ENCODE assay signal across 1 cellular context in genomic region chr9:109168170-109168569, GRCh38.
A peak's percentile ranks its signal among the peaks of the same experiment; 100 is the strongest.
TF ChIP-seq lines count a peak whose summit lies in the region.

No MANE protein-coding gene starts in this region.

TF ChIP-seq in HepG2, 621 proteins besides CTCF, POLR2A, EP300 and RAD21 (continued from another document and continues in another):
- TF ChIP-seq IRX3 (CRISPR knock-in tag; IDR thresholded peaks at IDR 0.05; ENCODE audit: borderline replicate concordance, low read depth): no peak
- TF ChIP-seq CBX2 (IDR thresholded peaks at IDR 0.05; ENCODE audit: low read depth, low read length): no peak
- TF ChIP-seq CBX2 (CRISPR knock-in tag; IDR thresholded peaks at IDR 0.05; ENCODE audit: low read depth): no peak
- TF ChIP-seq RFX3 (CRISPR knock-in tag; IDR thresholded peaks at IDR 0.05): no peak
- TF ChIP-seq ZNF430 (CRISPR knock-in tag; IDR thresholded peaks at IDR 0.05): no peak
- no peak for TF ChIP-seq ZNF775 (CRISPR knock-in tag; IDR thresholded peaks at IDR 0.05; ENCODE audit: borderline replicate concordance)
- TF ChIP-seq KLF12 (CRISPR knock-in tag; IDR thresholded peaks at IDR 0.05; ENCODE audit: borderline replicate concordance): no peak
- TF ChIP-seq HMGXB4 (CRISPR knock-in tag; IDR thresholded peaks at IDR 0.05; ENCODE audit: borderline replicate concordance in 1 of 2, low read depth in 1 of 2): no peak
- no peak for TF ChIP-seq ZNF614 (CRISPR knock-in tag; IDR thresholded peaks at IDR 0.05; ENCODE audit: borderline replicate concordance)
- no peak for TF ChIP-seq JARID2 (CRISPR knock-in tag; IDR thresholded peaks at IDR 0.05; ENCODE audit: insufficient replicate concordance)
- TF ChIP-seq SALL1 (CRISPR knock-in tag; IDR thresholded peaks at IDR 0.05): peak; percentile 24; the same call in 1 of the 2 replicates
- TF ChIP-seq ZSCAN12 (CRISPR knock-in tag; IDR thresholded peaks at IDR 0.05): no peak
- no peak for TF ChIP-seq ZNF776 (CRISPR knock-in tag; IDR thresholded peaks at IDR 0.05)
- no peak for TF ChIP-seq AGO1 (IDR thresholded peaks at IDR 0.05; ENCODE audit: low read depth, low read length, poor library complexity, severe bottlenecking)
- no peak for TF ChIP-seq TMF1 (CRISPR knock-in tag; IDR thresholded peaks at IDR 0.05; ENCODE audit: low read depth)
- TF ChIP-seq MYNN (CRISPR knock-in tag; IDR thresholded peaks at IDR 0.05; ENCODE audit: low read depth): no peak
- no peak for TF ChIP-seq ATM (IDR thresholded peaks at IDR 0.05; ENCODE audit: borderline replicate concordance)
- TF ChIP-seq, protein P1, sequence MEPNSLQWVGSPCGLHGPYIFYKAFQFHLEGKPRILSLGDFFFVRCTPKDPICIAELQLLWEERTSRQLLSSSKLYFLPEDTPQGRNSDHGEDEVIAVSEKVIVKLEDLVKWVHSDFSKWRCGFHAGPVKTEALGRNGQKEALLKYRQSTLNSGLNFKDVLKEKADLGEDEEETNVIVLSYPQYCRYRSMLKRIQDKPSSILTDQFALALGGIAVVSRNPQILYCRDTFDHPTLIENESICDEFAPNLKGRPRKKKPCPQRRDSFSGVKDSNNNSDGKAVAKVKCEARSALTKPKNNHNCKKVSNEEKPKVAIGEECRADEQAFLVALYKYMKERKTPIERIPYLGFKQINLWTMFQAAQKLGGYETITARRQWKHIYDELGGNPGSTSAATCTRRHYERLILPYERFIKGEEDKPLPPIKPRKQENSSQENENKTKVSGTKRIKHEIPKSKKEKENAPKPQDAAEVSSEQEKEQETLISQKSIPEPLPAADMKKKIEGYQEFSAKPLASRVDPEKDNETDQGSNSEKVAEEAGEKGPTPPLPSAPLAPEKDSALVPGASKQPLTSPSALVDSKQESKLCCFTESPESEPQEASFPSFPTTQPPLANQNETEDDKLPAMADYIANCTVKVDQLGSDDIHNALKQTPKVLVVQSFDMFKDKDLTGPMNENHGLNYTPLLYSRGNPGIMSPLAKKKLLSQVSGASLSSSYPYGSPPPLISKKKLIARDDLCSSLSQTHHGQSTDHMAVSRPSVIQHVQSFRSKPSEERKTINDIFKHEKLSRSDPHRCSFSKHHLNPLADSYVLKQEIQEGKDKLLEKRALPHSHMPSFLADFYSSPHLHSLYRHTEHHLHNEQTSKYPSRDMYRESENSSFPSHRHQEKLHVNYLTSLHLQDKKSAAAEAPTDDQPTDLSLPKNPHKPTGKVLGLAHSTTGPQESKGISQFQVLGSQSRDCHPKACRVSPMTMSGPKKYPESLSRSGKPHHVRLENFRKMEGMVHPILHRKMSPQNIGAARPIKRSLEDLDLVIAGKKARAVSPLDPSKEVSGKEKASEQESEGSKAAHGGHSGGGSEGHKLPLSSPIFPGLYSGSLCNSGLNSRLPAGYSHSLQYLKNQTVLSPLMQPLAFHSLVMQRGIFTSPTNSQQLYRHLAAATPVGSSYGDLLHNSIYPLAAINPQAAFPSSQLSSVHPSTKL (CRISPR knock-in tag; IDR thresholded peaks at IDR 0.05): peak; percentile 35
- TF ChIP-seq IRF2 (CRISPR knock-in tag; IDR thresholded peaks at IDR 0.05): no peak
- TF ChIP-seq HNF1A (IDR thresholded peaks at IDR 0.05; ENCODE audit: low read depth): no peak
- no peak for TF ChIP-seq HNF1A (CRISPR knock-in tag; IDR thresholded peaks at IDR 0.05; ENCODE audit: borderline replicate concordance)
- TF ChIP-seq, protein P2, sequence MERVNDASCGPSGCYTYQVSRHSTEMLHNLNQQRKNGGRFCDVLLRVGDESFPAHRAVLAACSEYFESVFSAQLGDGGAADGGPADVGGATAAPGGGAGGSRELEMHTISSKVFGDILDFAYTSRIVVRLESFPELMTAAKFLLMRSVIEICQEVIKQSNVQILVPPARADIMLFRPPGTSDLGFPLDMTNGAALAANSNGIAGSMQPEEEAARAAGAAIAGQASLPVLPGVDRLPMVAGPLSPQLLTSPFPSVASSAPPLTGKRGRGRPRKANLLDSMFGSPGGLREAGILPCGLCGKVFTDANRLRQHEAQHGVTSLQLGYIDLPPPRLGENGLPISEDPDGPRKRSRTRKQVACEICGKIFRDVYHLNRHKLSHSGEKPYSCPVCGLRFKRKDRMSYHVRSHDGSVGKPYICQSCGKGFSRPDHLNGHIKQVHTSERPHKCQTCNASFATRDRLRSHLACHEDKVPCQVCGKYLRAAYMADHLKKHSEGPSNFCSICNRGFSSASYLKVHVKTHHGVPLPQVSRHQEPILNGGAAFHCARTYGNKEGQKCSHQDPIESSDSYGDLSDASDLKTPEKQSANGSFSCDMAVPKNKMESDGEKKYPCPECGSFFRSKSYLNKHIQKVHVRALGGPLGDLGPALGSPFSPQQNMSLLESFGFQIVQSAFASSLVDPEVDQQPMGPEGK (CRISPR knock-in tag; IDR thresholded peaks at IDR 0.05): no peak
- TF ChIP-seq FOSL2 (CRISPR knock-in tag; IDR thresholded peaks at IDR 0.05): peak; percentile 90
- TF ChIP-seq RFXAP (CRISPR knock-in tag; IDR thresholded peaks at IDR 0.05; ENCODE audit: borderline replicate concordance): no peak
- TF ChIP-seq ZNF3 (CRISPR knock-in tag; IDR thresholded peaks at IDR 0.05): no peak
- TF ChIP-seq TEAD3 (CRISPR knock-in tag; optimal IDR thresholded peaks at IDR 0.05; ENCODE audit: borderline replicate concordance): no peak
- TF ChIP-seq NCOR1 (IDR thresholded peaks at IDR 0.05; ENCODE audit: borderline replicate concordance, low read length): 0 out of 2 replicates have a peak, but pooled peaks have one; percentile 21
- TF ChIP-seq NAIF1 (CRISPR knock-in tag; IDR thresholded peaks at IDR 0.05; ENCODE audit: borderline replicate concordance): no peak
- peak; percentile 32; the same call in 1 of the 2 replicates for TF ChIP-seq SAP130 (CRISPR knock-in tag; IDR thresholded peaks at IDR 0.05; ENCODE audit: low read depth)
- TF ChIP-seq AHR (CRISPR knock-in tag; IDR thresholded peaks at IDR 0.05): no peak
- TF ChIP-seq, protein P3, sequence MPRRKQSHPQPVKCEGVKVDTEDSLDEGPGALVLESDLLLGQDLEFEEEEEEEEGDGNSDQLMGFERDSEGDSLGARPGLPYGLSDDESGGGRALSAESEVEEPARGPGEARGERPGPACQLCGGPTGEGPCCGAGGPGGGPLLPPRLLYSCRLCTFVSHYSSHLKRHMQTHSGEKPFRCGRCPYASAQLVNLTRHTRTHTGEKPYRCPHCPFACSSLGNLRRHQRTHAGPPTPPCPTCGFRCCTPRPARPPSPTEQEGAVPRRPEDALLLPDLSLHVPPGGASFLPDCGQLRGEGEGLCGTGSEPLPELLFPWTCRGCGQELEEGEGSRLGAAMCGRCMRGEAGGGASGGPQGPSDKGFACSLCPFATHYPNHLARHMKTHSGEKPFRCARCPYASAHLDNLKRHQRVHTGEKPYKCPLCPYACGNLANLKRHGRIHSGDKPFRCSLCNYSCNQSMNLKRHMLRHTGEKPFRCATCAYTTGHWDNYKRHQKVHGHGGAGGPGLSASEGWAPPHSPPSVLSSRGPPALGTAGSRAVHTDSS (CRISPR knock-in tag; conservative IDR thresholded peaks at IDR 0.05): no peak
- no peak for TF ChIP-seq ZNF20 (CRISPR knock-in tag; IDR thresholded peaks at IDR 0.05)
- no peak for TF ChIP-seq ADNP (CRISPR knock-in tag; IDR thresholded peaks at IDR 0.05)
- no peak for TF ChIP-seq CENPT (CRISPR knock-in tag; IDR thresholded peaks at IDR 0.05; ENCODE audit: low read depth)
- TF ChIP-seq MTF1 (CRISPR knock-in tag; IDR thresholded peaks at IDR 0.05): no peak
- TF ChIP-seq ZNF234 (CRISPR knock-in tag; conservative IDR thresholded peaks at IDR 0.05): no peak
- TF ChIP-seq FOXP1 (IDR thresholded peaks at IDR 0.05): peak; percentile 64
- TF ChIP-seq FOXP1 (CRISPR knock-in tag; IDR thresholded peaks at IDR 0.05): peak; percentile 76
- no peak for TF ChIP-seq ZNF501 (CRISPR knock-in tag; IDR thresholded peaks at IDR 0.05)
- no peak for TF ChIP-seq MYPOP (CRISPR knock-in tag; IDR thresholded peaks at IDR 0.05)
- 0 out of 4 replicates have a peak, but pooled peaks of 1 of the 2 experiments have one; percentile 40 for TF ChIP-seq KLF16 (CRISPR knock-in tag; IDR thresholded peaks at IDR 0.05)
- no peak for TF ChIP-seq ATRX (CRISPR knock-in tag; IDR thresholded peaks at IDR 0.05; ENCODE audit: borderline replicate concordance)
- no peak for TF ChIP-seq ZNF18 (CRISPR knock-in tag; IDR thresholded peaks at IDR 0.05; ENCODE audit: insufficient replicate concordance)
- TF ChIP-seq, protein P4, sequence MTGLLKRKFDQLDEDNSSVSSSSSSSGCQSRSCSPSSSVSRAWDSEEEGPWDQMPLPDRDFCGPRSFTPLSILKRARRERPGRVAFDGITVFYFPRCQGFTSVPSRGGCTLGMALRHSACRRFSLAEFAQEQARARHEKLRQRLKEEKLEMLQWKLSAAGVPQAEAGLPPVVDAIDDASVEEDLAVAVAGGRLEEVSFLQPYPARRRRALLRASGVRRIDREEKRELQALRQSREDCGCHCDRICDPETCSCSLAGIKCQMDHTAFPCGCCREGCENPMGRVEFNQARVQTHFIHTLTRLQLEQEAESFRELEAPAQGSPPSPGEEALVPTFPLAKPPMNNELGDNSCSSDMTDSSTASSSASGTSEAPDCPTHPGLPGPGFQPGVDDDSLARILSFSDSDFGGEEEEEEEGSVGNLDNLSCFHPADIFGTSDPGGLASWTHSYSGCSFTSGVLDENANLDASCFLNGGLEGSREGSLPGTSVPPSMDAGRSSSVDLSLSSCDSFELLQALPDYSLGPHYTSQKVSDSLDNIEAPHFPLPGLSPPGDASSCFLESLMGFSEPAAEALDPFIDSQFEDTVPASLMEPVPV (CRISPR knock-in tag; IDR thresholded peaks at IDR 0.05): no peak
